Comparison of ENCODE assay signal across 16 cellular contexts in the genomic region with DNA sequence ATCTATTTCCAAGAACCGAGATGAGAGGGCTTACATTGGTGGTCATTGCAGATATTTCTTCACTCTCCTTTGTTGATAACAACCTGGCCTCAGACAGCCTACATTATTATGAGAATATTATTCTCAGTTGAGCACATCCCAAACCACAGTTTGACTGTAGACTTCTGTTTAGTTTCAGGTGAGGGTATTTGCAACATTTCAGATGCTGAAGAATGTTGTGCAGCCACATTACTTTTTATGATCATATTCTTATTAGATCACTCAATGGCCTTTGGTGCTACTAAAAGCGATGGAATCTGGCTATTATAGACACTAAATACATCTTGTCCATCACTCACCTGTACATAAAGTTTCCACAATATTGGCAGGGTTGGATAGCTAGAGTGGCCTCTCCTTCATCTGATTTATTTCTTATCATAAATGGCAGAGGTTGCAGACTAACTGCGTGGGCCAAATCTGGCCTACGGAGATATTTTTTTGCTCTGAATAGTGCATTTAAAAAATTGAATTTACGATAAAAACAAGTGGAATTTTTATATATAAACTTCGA. TPM values are rescaled to one million over a fixed set of nuclear protein-coding genes. Genes with fewer than 3 reads are reported as not detected.
A peak's percentile ranks its signal among the peaks of the same experiment; 100 is the strongest.
DNase-seq lines count a peak whose midpoint lies in the region; ATAC-seq and TF ChIP-seq lines count a peak whose summit lies in the region.
"Had no signal": no experiment of that assay in that cellular context is flagged by ENCODE, and none has a peak within 500 bp of the region (broad histone marks: within the 10 kb centered on the region; RNA-seq: fewer than 3 reads in every experiment).

No MANE protein-coding gene starts in this region.

- WGBS in mammary epithelial cell (ENCODE audit: low coverage, missing lambda C conversion rate): 39% methylated on average over 6 of the region's 6 CpGs

- TF ChIP-seq CTCF in HCT116 (IDR thresholded peaks at IDR 0.05 in 2 of 3, conservative IDR thresholded peaks at IDR 0.05 in 1 of 3; ENCODE audit: borderline replicate concordance in 1 of 3, insufficient read depth in 1 of 3, low read depth in 2 of 3, low read length in 2 of 3) (no peak), mammary epithelial cell (conservative IDR thresholded peaks at IDR 0.05 in 1 of 2, IDR thresholded peaks at IDR 0.05 in 1 of 2; ENCODE audit: extremely low read depth in 1 of 2, insufficient read depth in 1 of 2, low read depth in 1 of 2, low read length in 2 of 2) (no peak), neural progenitor cell (IDR thresholded peaks at IDR 0.05) (no peak)

- no peaks in the 10 kb centered on the region for H3K27me3 Mint-ChIP-seq in naive thymus-derived CD8-positive, alpha-beta T cell
- H3K27me3 Mint-ChIP-seq in neural progenitor cell (ENCODE audit: insufficient read depth, low read depth): no peaks in the 10 kb centered on the region
- H3K27me3 Mint-ChIP-seq: activated B cell treated with CpG ODN at 0.5 μM for 24 hours; stimulated activated naive CD8-positive, alpha-beta T cell treated with anti-CD3 and anti-CD28 coated beads, Interleukin-15, Interleukin-2, amounts not matched to agents 100 ng/mL and 50 ng/mL, for 24 hours had no signal

- no peaks in the 10 kb centered on the region for H3K9me3 ChIP-seq in BLaER1
- no peaks in the 10 kb centered on the region for H3K9me3 ChIP-seq in HCT116 (ENCODE audit: control insufficient read depth in 1 of 2, insufficient read depth in 1 of 2, low read depth in 1 of 2, low read length in 2 of 2)
- no peaks in the 10 kb centered on the region for H3K9me3 ChIP-seq in mammary epithelial cell (replicated peaks; ENCODE audit: insufficient read depth, low read length)
- H3K9me3 ChIP-seq in neural progenitor cell (ENCODE audit: low read depth): no peaks in the 10 kb centered on the region
- H3K9me3 ChIP-seq: adrenal gland, upper lobe of right lung had no signal

- H3K27ac ChIP-seq in BLaER1 (no peak overlapping the region), HCT116 (ENCODE audit: low read depth, low read length) (no peak overlapping the region), mammary epithelial cell (ENCODE audit: insufficient read depth, low read depth, low read length) (peak overlapping the region; percentile 94), neural progenitor cell (no peak overlapping the region), substantia nigra (ENCODE audit: low read depth, low read length, poor library complexity, severe bottlenecking) (no peak overlapping the region)
- H3K27ac ChIP-seq: adrenal gland, upper lobe of right lung had no signal

- DNase-seq in HCT116 (ENCODE audit: low read depth, low spot score) (no peak), mammary epithelial cell (peak; percentile 62), NCI-H2081 treated with DMSO at 0.1 percent for 48 hours (lab: John Stamatoyannopoulos, UW) (no peak), neural progenitor cell (ENCODE audit: low spot score) (no peak), substantia nigra (lab: John Stamatoyannopoulos, UW) (no peak)
- DNase-seq in naive thymus-derived CD8-positive, alpha-beta T cell: no peak
- DNase-seq: activated B cell treated with CpG ODN at 0.5 μM for 24 hours; adrenal gland; effector CD8-positive, alpha-beta T cell; H7; upper lobe of right lung had no signal

- TF ChIP-seq POLR2A in HCT116 (IDR thresholded peaks at IDR 0.05; ENCODE audit: borderline replicate concordance, extremely low read depth, insufficient read depth, insufficient read length): no peak

- H2AFZ ChIP-seq in HCT116 (ENCODE audit: low read depth, low read length, poor library complexity, severe bottlenecking) (peak overlapping the region; percentile 74), mammary epithelial cell (ENCODE audit: low read depth, low read length) (no peak overlapping the region), neural progenitor cell (replicated peaks) (no peak overlapping the region)

- ATAC-seq in HCT116 (no peak), HG03175 (IDR thresholded peaks at IDR 0.05; ENCODE audit: unreplicated experiment) (no peak)
- no peak for ATAC-seq in naive thymus-derived CD8-positive, alpha-beta T cell

- intact Hi-C loops in HCT116 (cut with micrococcal nuclease) (no loop called here), mammary epithelial cell (cut with micrococcal nuclease) (loop anchor here (2.0 to 5.0 kb wide), 2 partner anchors 26 to 97 kb away; a partner anchor contains a TSS)

- no peaks in the 10 kb centered on the region for H4K20me1 ChIP-seq in BLaER1
- H4K20me1 ChIP-seq in HCT116 (ENCODE audit: insufficient read depth): no peaks in the 10 kb centered on the region
- H4K20me1 ChIP-seq in mammary epithelial cell (ENCODE audit: insufficient read depth, low read length): no peaks in the 10 kb centered on the region
- no peaks in the 10 kb centered on the region for H4K20me1 ChIP-seq in neural progenitor cell (ENCODE audit: low read depth)

- peaks cover 8% of the 10 kb centered on the region for H3K4me1 ChIP-seq in BLaER1
- peaks cover 0 to 26% of the 10 kb centered on the region in 2 experiments; a peak in 2 of 4 replicates for H3K4me1 ChIP-seq in HCT116 (ENCODE audit: control insufficient read depth in 1 of 2, insufficient read depth in 2 of 2, low read length in 2 of 2)
- peaks cover 47% of the 10 kb centered on the region for H3K4me1 ChIP-seq in mammary epithelial cell (ENCODE audit: insufficient read depth, low read length)
- no peaks in the 10 kb centered on the region for H3K4me1 ChIP-seq in neural progenitor cell
- H3K4me1 ChIP-seq: adrenal gland had no signal

- CTCF ChIA-PET in HCT116 (lab: Charles Lee) (interaction anchor here (1.6 kb wide), 1 partner anchor 20 kb away, joined by 5 read pairs; no protein-coding TSS in a partner anchor), mammary epithelial cell (lab: Charles Lee; ENCODE audit: low non-redundant PET) (interaction anchor here (0.5 to 1.2 kb wide), 3 partner anchors 20 to 448 kb away, joined by 4 to 6 read pairs (median 4); no protein-coding TSS in a partner anchor)

- H3K9me2 ChIP-seq in HCT116 (ENCODE audit: insufficient read depth): no peaks in the 10 kb centered on the region

- peaks cover 14 to 33% (median 14%) of the 10 kb centered on the region in 3 donors for H3K36me3 Mint-ChIP-seq in naive thymus-derived CD8-positive, alpha-beta T cell
- H3K36me3 Mint-ChIP-seq in neural progenitor cell: no peaks in the 10 kb centered on the region
- H3K36me3 Mint-ChIP-seq: memory B cell had no signal

- no peaks in the 10 kb centered on the region for H3K36me3 ChIP-seq in BLaER1
- H3K36me3 ChIP-seq in HCT116 (ENCODE audit: control insufficient read depth in 1 of 2, insufficient read depth in 2 of 2, low read length in 2 of 2): no peaks in the 10 kb centered on the region
- no peaks in the 10 kb centered on the region for H3K36me3 ChIP-seq in mammary epithelial cell (ENCODE audit: insufficient read depth, low read length)
- H3K36me3 ChIP-seq in neural progenitor cell: no peaks in the 10 kb centered on the region
- H3K36me3 ChIP-seq: adrenal gland, upper lobe of right lung had no signal

- in situ Hi-C loops in mammary epithelial cell (cut with MboI; ENCODE audit: low sequenced_read_pairs in 2 of 2): no loop called here

- H3K4me3 Mint-ChIP-seq in naive thymus-derived CD8-positive, alpha-beta T cell: no peak overlapping the region
- H3K4me3 Mint-ChIP-seq in neural progenitor cell: no peak overlapping the region
- H3K4me3 Mint-ChIP-seq: activated B cell treated with CpG ODN at 0.5 μM for 24 hours; memory B cell; neural crest cell; stimulated activated naive CD8-positive, alpha-beta T cell treated with anti-CD3 and anti-CD28 coated beads, Interleukin-15, Interleukin-2, amounts not matched to agents 100 ng/mL and 50 ng/mL, for 24 hours had no signal

- dilution Hi-C loops in mammary epithelial cell (cut with HindIII; ENCODE audit: low sequenced_read_pairs): no loop called here

- H3K79me2 ChIP-seq in HCT116 (ENCODE audit: insufficient read depth, low read length): no peaks in the 10 kb centered on the region
- no peaks in the 10 kb centered on the region for H3K79me2 ChIP-seq in mammary epithelial cell (ENCODE audit: insufficient read depth, low read length)
- no peaks in the 10 kb centered on the region for H3K79me2 ChIP-seq in neural progenitor cell (ENCODE audit: low read depth)

- H3F3A ChIP-seq in neural progenitor cell (ENCODE audit: low read depth): no peaks in the 10 kb centered on the region

- BruUV-seq in HCT116 (replicated peaks; lab: Mats Ljungman, UMichigan) (no TSS peak), mammary epithelial cell (replicated peaks; lab: Mats Ljungman, UMichigan) (TSS peak; percentile 23)

- POLR2A ChIA-PET in HCT116 (lab: Charles Lee): interaction anchor here (0.8 kb wide), 1 partner anchor 10 kb away, joined by 3 read pairs; no protein-coding TSS in a partner anchor
- POLR2A ChIA-PET in naive thymus-derived CD8-positive, alpha-beta T cell (lab: Charles Lee): interaction anchor here (1.1 to 1.4 kb wide), 2 partner anchors 17 to 27 kb away, joined by 3 to 4 read pairs; no protein-coding TSS in a partner anchor

- H3K4me3 ChIP-seq in BLaER1 (no peak overlapping the region), HCT116 (replicated peaks in 1 of 2; ENCODE audit: low read depth in 1 of 2, low read length in 2 of 2) (no peak overlapping the region), mammary epithelial cell (replicated peaks in 1 of 3; ENCODE audit: insufficient read depth in 1 of 3, low read depth in 2 of 3, low read length in 3 of 3) (no peak overlapping the region), neural progenitor cell (no peak overlapping the region)
- H3K4me3 ChIP-seq: adrenal gland, upper lobe of right lung had no signal

- no peak for TF ChIP-seq RAD21 in HCT116 (IDR thresholded peaks at IDR 0.05; ENCODE audit: low read depth)

- H3K9me3 Mint-ChIP-seq in naive thymus-derived CD8-positive, alpha-beta T cell: no peaks in the 10 kb centered on the region
- no peaks in the 10 kb centered on the region for H3K9me3 Mint-ChIP-seq in neural progenitor cell
- H3K9me3 Mint-ChIP-seq: activated B cell treated with CpG ODN at 0.5 μM for 24 hours; memory B cell; stimulated activated naive CD8-positive, alpha-beta T cell treated with anti-CD3 and anti-CD28 coated beads, Interleukin-15, Interleukin-2, amounts not matched to agents 100 ng/mL and 50 ng/mL, for 24 hours had no signal

- H3K27me3 ChIP-seq in BLaER1 (no peaks in the 10 kb centered on the region), HCT116 (ENCODE audit: insufficient read depth, low read length) (no peaks in the 10 kb centered on the region), mammary epithelial cell (ENCODE audit: insufficient read depth, low read length) (no peaks in the 10 kb centered on the region), neural progenitor cell (no peaks in the 10 kb centered on the region)
- H3K27me3 ChIP-seq: adrenal gland, upper lobe of right lung had no signal

- RAD21 ChIA-PET in HCT116 (lab: Charles Lee; ENCODE audit: low non-redundant PET in 1 of 2, low total read pairs in 2 of 2, uncharacterized antibody in 2 of 2, unreplicated experiment in 2 of 2): interaction anchor here in 1 of 2 experiments (0.6 kb wide), 1 partner anchor 25 kb away, joined by 3 read pairs; no protein-coding TSS in a partner anchor

- peaks cover 16 to 36% (median 32%) of the 10 kb centered on the region in 4 donors for H3K4me1 Mint-ChIP-seq in naive thymus-derived CD8-positive, alpha-beta T cell
- H3K4me1 Mint-ChIP-seq in neural progenitor cell: no peaks in the 10 kb centered on the region
- H3K4me1 Mint-ChIP-seq: activated B cell treated with CpG ODN at 0.5 μM for 24 hours, memory B cell had no signal

- peak overlapping the region; percentile 7 to 90 (median 82) for H3K27ac Mint-ChIP-seq in naive thymus-derived CD8-positive, alpha-beta T cell
- no peak overlapping the region for H3K27ac Mint-ChIP-seq in neural progenitor cell
- H3K27ac Mint-ChIP-seq: activated B cell treated with CpG ODN at 0.5 μM for 24 hours; memory B cell; stimulated activated naive CD8-positive, alpha-beta T cell treated with anti-CD3 and anti-CD28 coated beads, Interleukin-15, Interleukin-2, amounts not matched to agents 100 ng/mL and 50 ng/mL, for 24 hours had no signal

- H3K4me2 ChIP-seq in BLaER1 (peak overlapping the region; percentile 29; the same call in 1 of the 2 replicates), HCT116 (ENCODE audit: low read length) (peak overlapping the region; percentile 16), mammary epithelial cell (ENCODE audit: insufficient read depth, low read depth, low read length) (peak overlapping the region; percentile 59), neural progenitor cell (no peak overlapping the region)

- H3K9ac ChIP-seq in BLaER1: no peak overlapping the region
- no peak overlapping the region for H3K9ac ChIP-seq in HCT116 (ENCODE audit: low read length)
- H3K9ac ChIP-seq in mammary epithelial cell (ENCODE audit: insufficient read depth, low read length): peak overlapping the region; percentile 60
- H3K9ac ChIP-seq in neural progenitor cell: no peak overlapping the region

RNA-seq across cellular contexts. Expression of a gene that starts 26.2 kb away (rescaled TPM):
- total RNA-seq in HCT116 (2021; ENCODE audit: unreplicated experiment) (21.7 TPM), mammary epithelial cell (10 to 100 TPM; 28.6 to 34.8 TPM), neural progenitor cell (ENCODE audit: low replicate concordance) (24.7 and 41.3 TPM in 2 replicates)
- polyA plus RNA-seq in HCT116 (2012): 3.5 and 4.4 TPM in 2 replicates
- polyA plus RNA-seq in mammary epithelial cell: 7.1 TPM
- polyA minus RNA-seq in mammary epithelial cell: 43.2 TPM
- total RNA-seq in naive thymus-derived CD8-positive, alpha-beta T cell: 100 to 1,000 TPM in 1 of 2 experiments, 10 to 100 TPM in 1; 93.4 to 102 TPM
- 10 to 100 TPM in 2 of 3 donors, 1 to 10 TPM in 1; 9.1 to 14.7 (median 11.2) TPM for polyA plus RNA-seq in naive thymus-derived CD8-positive, alpha-beta T cell
